Comparison of ENCODE assay signal across 20 cellular contexts in the genomic region with DNA sequence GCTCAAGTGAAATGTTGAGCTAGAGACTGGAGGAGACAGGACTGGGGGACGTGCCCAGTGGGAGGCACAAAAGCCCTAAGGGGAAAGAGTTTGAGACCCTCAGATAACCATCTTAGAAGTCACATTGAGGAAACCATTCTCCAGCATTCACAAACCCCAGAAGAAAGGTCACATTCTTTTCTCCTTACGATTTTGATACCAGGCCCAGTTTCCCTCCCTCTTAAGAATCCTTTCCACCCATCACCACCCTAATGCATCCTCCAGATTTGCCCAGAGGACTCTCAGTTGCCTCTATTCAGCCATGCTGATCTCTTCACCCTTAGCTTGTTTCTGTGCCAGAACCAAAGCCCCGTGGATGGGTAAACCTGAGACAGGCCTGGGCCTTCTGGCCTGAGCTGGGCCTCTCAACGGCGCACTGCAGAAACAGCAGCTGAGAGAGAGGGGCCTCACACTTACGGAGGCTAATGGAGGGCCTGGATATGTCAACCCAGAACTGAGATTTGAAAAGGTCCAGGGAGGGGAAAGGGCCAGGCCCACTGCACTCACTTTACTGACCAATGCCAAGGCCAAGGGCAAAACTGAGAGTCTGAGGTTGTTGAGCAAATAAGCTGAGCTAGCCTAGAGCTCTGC. TPM values are rescaled to one million over a fixed set of nuclear protein-coding genes. Genes with fewer than 3 reads are reported as not detected.
DNase-seq lines count a peak whose midpoint lies in the region; ATAC-seq and TF ChIP-seq lines count a peak whose summit lies in the region.
"Had no signal": no experiment of that assay in that cellular context is flagged by ENCODE, and none has a peak within 500 bp of the region (broad histone marks: within the 10 kb centered on the region; RNA-seq: fewer than 3 reads in every experiment).

No MANE protein-coding gene starts in this region.

- no peaks in the 10 kb centered on the region for H3K79me2 ChIP-seq in smooth muscle cell (ENCODE audit: low read depth)

- no peaks in the 10 kb centered on the region for H3F3A ChIP-seq in smooth muscle cell (ENCODE audit: low read depth)

- no peak overlapping the region for H3K4me3 Mint-ChIP-seq in mesothelial cell of epicardium
- H3K4me3 Mint-ChIP-seq: activated B cell treated with CpG ODN at 0.5 μM for 24 hours; dendritic cell treated with granulocyte-macrophage colony-stimulating factor and Interleukin-4, amounts not matched to agents 40 ng/mL and 50 ng/mL, for 4 days had no signal

- H4K20me1 ChIP-seq in smooth muscle cell (ENCODE audit: low read depth) = no peaks in the 10 kb centered on the region

- H3K27me3 ChIP-seq in heart left ventricle = peaks cover 0 to 8% (median 0%) of the 10 kb centered on the region in 9 donors
- no peaks in the 10 kb centered on the region for H3K27me3 ChIP-seq in BE2C
- H3K27me3 ChIP-seq in smooth muscle cell (ENCODE audit: low read depth) = no peaks in the 10 kb centered on the region

- ATAC-seq in heart left ventricle (no peak), Right ventricle myocardium inferior (no peak), GM19023 (IDR thresholded peaks at IDR 0.05; ENCODE audit: unreplicated experiment) (no peak)

- peaks cover 0 to 48% (median 20%) of the 10 kb centered on the region in 12 donors for H3K4me1 ChIP-seq in heart left ventricle
- no peaks in the 10 kb centered on the region; the same call in none of the 2 replicates for H3K4me1 ChIP-seq in BE2C
- peaks cover 26% of the 10 kb centered on the region for H3K4me1 ChIP-seq in smooth muscle cell (ENCODE audit: low read depth)

- H3K27ac Mint-ChIP-seq in mesothelial cell of epicardium = peak overlapping the region; percentile 30
- H3K27ac Mint-ChIP-seq: activated B cell treated with CpG ODN at 0.5 μM for 24 hours had no signal

- no peak overlapping the region for H3K4me2 ChIP-seq in smooth muscle cell

- WGBS in heart left ventricle, 4 donors = 80 to 84% (median 82%) methylated on average over 6 of the region's 6 CpGs
- WGBS in smooth muscle cell (ENCODE audit: low lambda C conversion rate) = 78% methylated on average over 6 of the region's 6 CpGs

- DNase-seq in heart left ventricle (peak in 1 of 5 donors; percentile 19), Right ventricle myocardium inferior (ENCODE audit: missing footprints) (no peak), coronary artery (ENCODE audit: low spot score) (peak; percentile 47), mesothelial cell of epicardium (ENCODE audit: low spot score in 2 of 2, unreplicated experiment in 2 of 2) (peak in 1 of 2 experiments; percentile 34), BE2C (no peak), smooth muscle cell (lab: John Stamatoyannopoulos, UW; ENCODE audit: unreplicated experiment) (no peak), cerebellar nuclear complex (lab: John Stamatoyannopoulos, UW) (no peak)
- DNase-seq: activated B cell treated with CpG ODN at 0.5 μM for 24 hours; activated naive CD4-positive, alpha-beta T cell treated with Interleukin-2 at 50 U/mL for 16 hours; COR-L47; MV-4-11; NCI-H2107; NCI-H524; SIG-M5; stimulated activated CD4-positive, alpha-beta T cell treated with anti-CD3 and anti-CD28 coated beads, Interleukin-15, amount 100 ng/mL, for 24 hours; stimulated activated naive CD4-positive, alpha-beta T cell treated with Interleukin-2 at 50 U/mL for 16 hours had no signal

- no peak overlapping the region for H3K9ac ChIP-seq in smooth muscle cell (ENCODE audit: low read depth)

- H3K36me3 Mint-ChIP-seq in mesothelial cell of epicardium = no peaks in the 10 kb centered on the region

- peaks cover 32% of the 10 kb centered on the region for H3K27me3 Mint-ChIP-seq in mesothelial cell of epicardium (ENCODE audit: low read depth)

- no peak overlapping the region for H3K4me3 ChIP-seq in heart left ventricle
- H3K4me3 ChIP-seq in coronary artery = no peak overlapping the region
- no peak overlapping the region for H3K4me3 ChIP-seq in BE2C (ENCODE audit: low read depth, low read length)
- no peak overlapping the region for H3K4me3 ChIP-seq in smooth muscle cell

- no peaks in the 10 kb centered on the region for H3K9me3 Mint-ChIP-seq in mesothelial cell of epicardium
- H3K9me3 Mint-ChIP-seq: activated B cell treated with CpG ODN at 0.5 μM for 24 hours had no signal

- H3K27ac ChIP-seq in heart left ventricle (peak overlapping the region in 9 of 12 donors; percentile 0 to 59 (median 37)), coronary artery (peak overlapping the region in 1 of 2 donors; percentile 61), smooth muscle cell (ENCODE audit: low read depth) (no peak overlapping the region)

- H3K4me1 Mint-ChIP-seq in mesothelial cell of epicardium = peaks cover 33% of the 10 kb centered on the region
- H3K4me1 Mint-ChIP-seq: activated B cell treated with CpG ODN at 0.5 μM for 24 hours had no signal

- intact Hi-C loops in heart left ventricle (cut with DNase I) = loop anchor here in 1 of 10 donors (5.0 kb wide), 1 partner anchor 34 kb away; a partner anchor contains a TSS
- intact Hi-C loops in Right ventricle myocardium inferior (cut with DNase I) = no loop called here

- H3K36me3 ChIP-seq in heart left ventricle (no peaks in the 10 kb centered on the region), BE2C (no peaks in the 10 kb centered on the region), smooth muscle cell (ENCODE audit: low read depth) (no peaks in the 10 kb centered on the region)

- H3K9me3 ChIP-seq in heart left ventricle = no peaks in the 10 kb centered on the region
- no peaks in the 10 kb centered on the region for H3K9me3 ChIP-seq in BE2C
- H3K9me3 ChIP-seq in smooth muscle cell (replicated peaks; ENCODE audit: low read depth) = no peaks in the 10 kb centered on the region

- no peak overlapping the region for H2AFZ ChIP-seq in smooth muscle cell (ENCODE audit: low read depth)

- TF ChIP-seq POLR2A in heart left ventricle (IDR thresholded peaks at IDR 0.05) = no peak

- TF ChIP-seq CTCF in heart left ventricle (IDR thresholded peaks at IDR 0.05) = no peak
- no peak for TF ChIP-seq CTCF in coronary artery (IDR thresholded peaks at IDR 0.05)
- TF ChIP-seq CTCF in mesothelial cell of epicardium (IDR thresholded peaks at IDR 0.05; ENCODE audit: unreplicated experiment) = no peak
- no peak for TF ChIP-seq CTCF in BE2C (IDR thresholded peaks at IDR 0.05; ENCODE audit: low read depth, low read length)
- no peak for TF ChIP-seq CTCF in smooth muscle cell (IDR thresholded peaks at IDR 0.05; ENCODE audit: borderline replicate concordance, insufficient read depth, poor library complexity, severe bottlenecking)

RNA-seq across cellular contexts. Expression of a gene that starts 32.3 kb away (rescaled TPM):
- total RNA-seq in heart left ventricle (10 to 100 TPM; 10.3 to 41.9 (median 19.9) TPM), Right ventricle myocardium inferior (34.5 TPM), mesothelial cell of epicardium (32.2 to 35.8 TPM (median 33.8 TPM) in 3 replicates), smooth muscle cell (41.6 and 42.9 TPM in 2 replicates)
- polyA plus RNA-seq in heart left ventricle (10 to 100 TPM; 11.9 to 26.4 TPM), smooth muscle cell (69.8 and 112 TPM in 2 replicates)
- polyA plus RNA-seq in BE2C (2012; ENCODE audit: insufficient read depth, insufficient read length, low read depth) = 43.1 TPM

RNA-seq across cellular contexts. Expression of a gene that starts 40.6 kb away (rescaled TPM):
- 1 to 10 TPM in 1 of 9 donors, under 1 TPM in 1, not detected in 7; 0.56 to 6.4 TPM for total RNA-seq in heart left ventricle
- under 1 TPM in 1 of 2 donors, not detected in 1; 0.14 TPM for polyA plus RNA-seq in heart left ventricle
- total RNA-seq in Right ventricle myocardium inferior = not detected
- 7.0 to 9.7 TPM (median 7.9 TPM) in 3 replicates for total RNA-seq in mesothelial cell of epicardium
- 1.8 TPM for polyA plus RNA-seq in BE2C (2012; ENCODE audit: insufficient read depth, insufficient read length, low read depth)
- total RNA-seq in smooth muscle cell = 37.1 and 40.5 TPM in 2 replicates
- polyA plus RNA-seq in smooth muscle cell = 20.6 and 76.5 TPM in 2 replicates
- total RNA-seq: activated B cell treated with CpG ODN at 0.5 μM for 24 hours; G401; T-helper 2 cell treated with Interferon-gamma antibody and Interleukin-4, amounts not matched to agents 100 ng/mL and 5 ng/mL, for 36 hours had no signal
